4 cellular contexts compared by ENCODE assay signal in the genomic region with DNA sequence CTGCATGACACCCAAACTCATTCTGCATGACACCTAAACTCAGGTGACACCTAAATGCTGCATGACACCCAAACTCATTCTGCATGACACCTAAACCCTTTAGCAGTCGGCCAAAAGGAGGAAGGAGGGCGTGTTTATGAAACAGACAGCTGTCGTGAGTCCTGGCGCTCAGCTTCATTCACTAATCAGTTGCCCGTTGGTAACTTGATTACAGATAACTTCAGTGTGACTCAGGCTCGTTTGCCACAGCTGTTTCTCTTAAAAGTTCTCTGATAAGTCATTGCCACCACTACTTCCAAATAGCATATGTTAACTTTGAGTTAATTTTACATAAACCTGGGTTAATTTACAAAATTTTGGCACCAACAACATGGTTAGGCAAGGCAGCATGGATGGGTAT. TPM values are rescaled to one million over a fixed set of nuclear protein-coding genes. Genes with fewer than 3 reads are reported as not detected.
"Had no signal": no experiment of that assay in that cellular context is flagged by ENCODE, and none has a peak within 500 bp of the region (broad histone marks: within the 10 kb centered on the region; RNA-seq: fewer than 3 reads in every experiment).

No MANE protein-coding gene starts in this region.

RNA-seq across cellular contexts. Expression of a gene that starts 16.9 kb away (rescaled TPM):
- total RNA-seq: activated T-helper 2 cell treated with anti-CD3 and anti-CD28 coated beads, Interferon-gamma antibody, Interleukin-2, Interleukin-4, amounts not matched to agents 10 μg/mL and 5 μg/mL and 100 μg/mL, durations not matched to agents 14 hours and 24 hours and 36 hours; ascending aorta; thoracic aorta had no signal
- polyA plus RNA-seq: naive thymus-derived CD4-positive, alpha-beta T cell had no signal
